Comparison of ENCODE assay signal across 24 cellular contexts in genomic region chr7:80825499-80825898, GRCh38.
"Had no signal": no experiment of that assay in that cellular context is flagged by ENCODE, and none has a peak within 500 bp of the region (broad histone marks: within the 10 kb centered on the region; RNA-seq: fewer than 3 reads in every experiment).

No MANE protein-coding gene starts in this region.

- H3K4me1 ChIP-seq: prostate gland had no signal

- H3K4me3 ChIP-seq: body of pancreas, hepatocyte, left ventricle myocardium inferior, prostate gland, right atrium auricular region, transverse colon had no signal

- H3K9me3 ChIP-seq: body of pancreas, left ventricle myocardium inferior, prostate gland, right atrium auricular region, transverse colon had no signal

- DNase-seq: activated CD4-positive, alpha-beta T cell treated with anti-CD3 and anti-CD28 coated beads, Interleukin-2, amount 10 ng/mL, durations not matched to agents 7 days and 5 days; activated CD4-positive, CD25-positive, alpha-beta regulatory T cell treated with anti-CD3 and anti-CD28 coated beads, Interleukin-2, amount 50 U/mL, for 72 hours; activated CD8-positive, alpha-beta memory T cell treated with anti-CD3 and anti-CD28 coated beads, Interleukin-2, amount 10 ng/mL, durations not matched to agents 7 days and 5 days; activated CD8-positive, alpha-beta T cell treated with anti-CD3 and anti-CD28 coated beads for 36 hours; activated gamma-delta T cell; activated naive CD4-positive, alpha-beta T cell treated with anti-CD3 and anti-CD28 coated beads, Interleukin-2, amount 50 U/mL, for 16 hours; activated T-cell treated with anti-CD3 and anti-CD28 coated beads for 4 hours; anterior cingulate cortex; body of pancreas; caudate nucleus; effector CD4-positive, alpha-beta T cell; erythroblast; foreskin fibroblast; glutamatergic neuron; left ventricle myocardium inferior; occipital lobe; stimulated activated CD4-positive, alpha-beta T cell treated with anti-CD3 and anti-CD28 coated beads, Interleukin-4, amount 100 ng/mL, for 24 hours; stimulated activated naive CD4-positive, alpha-beta T cell treated with Interleukin-2 at 50 U/mL for 16 hours; T-cell; transverse colon; WERI-Rb-1 had no signal

- H3K27me3 ChIP-seq: body of pancreas, hepatocyte, right atrium auricular region, transverse colon had no signal

- ATAC-seq: activated CD8-positive, alpha-beta memory T cell treated with anti-CD3 and anti-CD28 coated beads, Interleukin-2, amount 10 ng/mL, durations not matched to agents 7 days and 5 days; activated CD8-positive, alpha-beta T cell treated with anti-CD3 and anti-CD28 coated beads for 36 hours; body of pancreas; T-cell had no signal

- H3K4me2 ChIP-seq: hepatocyte had no signal

- H2AFZ ChIP-seq: hepatocyte had no signal

- H3K27ac ChIP-seq: body of pancreas, left ventricle myocardium inferior, prostate gland, right atrium auricular region, WERI-Rb-1 had no signal

- H3K36me3 ChIP-seq: left ventricle myocardium inferior, prostate gland, right atrium auricular region, transverse colon, WERI-Rb-1 had no signal
